In genomic region chr4:168848112-168848511, GRCh38 we compare ENCODE assay signal across 8 cellular contexts.
A peak's percentile ranks its signal among the peaks of the same experiment; 100 is the strongest.
DNase-seq lines count a peak whose midpoint lies in the region; ATAC-seq and TF ChIP-seq lines count a peak whose summit lies in the region.

No MANE protein-coding gene starts in this region.

- H3K9me3 Mint-ChIP-seq in MCF 10A (ENCODE audit: unreplicated experiment), result no peaks in the 10 kb centered on the region

- peaks cover 85% of the 10 kb centered on the region for H3K36me3 Mint-ChIP-seq in MCF 10A (ENCODE audit: insufficient read depth, unreplicated experiment)

- peak overlapping the region; percentile 28 to 64 for H3K4me3 ChIP-seq in stomach smooth muscle (ENCODE audit: low read length in 2 of 2)
- H3K4me3 ChIP-seq in PC-9, result no peak overlapping the region

- H3K27me3 Mint-ChIP-seq in MCF 10A (ENCODE audit: insufficient read depth, unreplicated experiment), result no peaks in the 10 kb centered on the region

- TF ChIP-seq CTCF in MCF 10A (IDR thresholded peaks at IDR 0.05; ENCODE audit: unreplicated experiment) (no peak), PC-9 (conservative IDR thresholded peaks at IDR 0.05) (no peak)

- POLR2A ChIA-PET in MCF 10A (lab: Yijun Ruan, JAX), result interaction anchor here (0.7 to 6.5 kb wide), 14 partner anchors 8 to 259 kb away, joined by 3 to 74 read pairs (median 5); no protein-coding TSS in a partner anchor
- POLR2A ChIA-PET in PC-9 (lab: Charles Lee; ENCODE audit: unreplicated experiment), result interaction anchor here (0.6 to 0.7 kb wide), 2 partner anchors 83 to 726 kb away, joined by 6 to 8 read pairs; no protein-coding TSS in a partner anchor

- DNase-seq in HuH-7.5 (ENCODE audit: low spot score), result peak; percentile 22
- peak; percentile 57 for DNase-seq in MCF 10A (ENCODE audit: unreplicated experiment)
- no peak for DNase-seq in PC-9
- DNase-seq in pons (ENCODE audit: low spot score), result no peak
- no peak for DNase-seq in NCI-H748 treated with DMSO at 0.1 percent for 48 hours (lab: John Stamatoyannopoulos, UW)

- H4K20me1 ChIP-seq in PC-9 (ENCODE audit: insufficient read depth), result no peaks in the 10 kb centered on the region

- no peaks in the 10 kb centered on the region for H3K79me2 ChIP-seq in PC-9 (ENCODE audit: low read depth)

- ATAC-seq in GM19351 (IDR thresholded peaks at IDR 0.05; ENCODE audit: unreplicated experiment), result no peak

- no peak overlapping the region for H2AFZ ChIP-seq in PC-9

- H3K9me3 ChIP-seq in stomach smooth muscle (ENCODE audit: control insufficient read depth in 2 of 2, low read length in 2 of 2), result no peaks in the 10 kb centered on the region
- H3K9me3 ChIP-seq in PC-9 (ENCODE audit: insufficient read depth, low read depth), result no peaks in the 10 kb centered on the region

- peaks cover 54% of the 10 kb centered on the region for H3K4me1 ChIP-seq in stomach smooth muscle (ENCODE audit: control insufficient read depth, insufficient read depth, low read length)
- H3K4me1 ChIP-seq in PC-9 (replicated peaks; ENCODE audit: insufficient read depth), result no peaks in the 10 kb centered on the region

- H3K4me1 Mint-ChIP-seq in MCF 10A (ENCODE audit: insufficient read depth, unreplicated experiment), result peaks cover 39% of the 10 kb centered on the region

- BruUV-seq in MCF 10A (replicated peaks; lab: Mats Ljungman, UMichigan) (no TSS peak), PC-9 (replicated peaks; lab: Mats Ljungman, UMichigan) (no TSS peak)

- H3K9me2 ChIP-seq in PC-9 (ENCODE audit: insufficient read depth), result no peaks in the 10 kb centered on the region

- CTCF ChIA-PET in MCF 10A (lab: Yijun Ruan, JAX), result interaction anchor here (0.6 to 2.9 kb wide), 8 partner anchors 9 to 719 kb away, joined by 3 to 22 read pairs (median 4); no protein-coding TSS in a partner anchor
- CTCF ChIA-PET in PC-9 (lab: Charles Lee), result no interaction called here

- H3K9ac ChIP-seq in stomach smooth muscle (ENCODE audit: low read length in 2 of 2), result peak overlapping the region; percentile 34 to 37

- H3K36me3 ChIP-seq in stomach smooth muscle (ENCODE audit: control insufficient read depth in 2 of 2, insufficient read depth in 2 of 2, low read length in 2 of 2) (peaks cover 6 to 14% of the 10 kb centered on the region in 2 donors), PC-9 (ENCODE audit: low read depth) (no peaks in the 10 kb centered on the region)

- H3K27me3 ChIP-seq in layer of hippocampus (ENCODE audit: control insufficient read depth, insufficient read depth, low read length) (no peaks in the 10 kb centered on the region), stomach smooth muscle (ENCODE audit: control insufficient read depth in 1 of 2, insufficient read depth in 2 of 2, low read length in 2 of 2) (no peaks in the 10 kb centered on the region), PC-9 (ENCODE audit: insufficient read depth, low read depth) (no peaks in the 10 kb centered on the region)

- H3K4me2 ChIP-seq in PC-9, result no peak overlapping the region

- H3K27ac ChIP-seq in layer of hippocampus (ENCODE audit: low read depth, low read length) (peak overlapping the region; percentile 13), stomach smooth muscle (ENCODE audit: low read length) (peak overlapping the region; percentile 50), PC-9 (no peak overlapping the region)

- H3F3A ChIP-seq in PC-9 (ENCODE audit: insufficient read depth, low read depth), result no peaks in the 10 kb centered on the region

- peak overlapping the region; percentile 93 for H3K27ac Mint-ChIP-seq in MCF 10A (ENCODE audit: low read depth, unreplicated experiment)

- peak overlapping the region; percentile 65 for H3K4me3 Mint-ChIP-seq in MCF 10A (ENCODE audit: unreplicated experiment)

- intact Hi-C loops in MCF 10A (cut with micrococcal nuclease), result no loop called here
- intact Hi-C loops in PC-9 (cut with micrococcal nuclease; ENCODE audit: unreplicated experiment), result no loop called here

Comparison
In these comparisons a context has a peak if more than half of its experiments do, and no peak if none do; other contexts are left out.
1. DNase-seq: peak in HuH-7.5 (single experiment) and MCF 10A (single experiment); none in PC-9 (0 of 2), pons (single experiment) and NCI-H748 treated with DMSO at 0.1 percent for 48 hours (single experiment).